8 cellular contexts compared by ENCODE assay signal in the genomic region with DNA sequence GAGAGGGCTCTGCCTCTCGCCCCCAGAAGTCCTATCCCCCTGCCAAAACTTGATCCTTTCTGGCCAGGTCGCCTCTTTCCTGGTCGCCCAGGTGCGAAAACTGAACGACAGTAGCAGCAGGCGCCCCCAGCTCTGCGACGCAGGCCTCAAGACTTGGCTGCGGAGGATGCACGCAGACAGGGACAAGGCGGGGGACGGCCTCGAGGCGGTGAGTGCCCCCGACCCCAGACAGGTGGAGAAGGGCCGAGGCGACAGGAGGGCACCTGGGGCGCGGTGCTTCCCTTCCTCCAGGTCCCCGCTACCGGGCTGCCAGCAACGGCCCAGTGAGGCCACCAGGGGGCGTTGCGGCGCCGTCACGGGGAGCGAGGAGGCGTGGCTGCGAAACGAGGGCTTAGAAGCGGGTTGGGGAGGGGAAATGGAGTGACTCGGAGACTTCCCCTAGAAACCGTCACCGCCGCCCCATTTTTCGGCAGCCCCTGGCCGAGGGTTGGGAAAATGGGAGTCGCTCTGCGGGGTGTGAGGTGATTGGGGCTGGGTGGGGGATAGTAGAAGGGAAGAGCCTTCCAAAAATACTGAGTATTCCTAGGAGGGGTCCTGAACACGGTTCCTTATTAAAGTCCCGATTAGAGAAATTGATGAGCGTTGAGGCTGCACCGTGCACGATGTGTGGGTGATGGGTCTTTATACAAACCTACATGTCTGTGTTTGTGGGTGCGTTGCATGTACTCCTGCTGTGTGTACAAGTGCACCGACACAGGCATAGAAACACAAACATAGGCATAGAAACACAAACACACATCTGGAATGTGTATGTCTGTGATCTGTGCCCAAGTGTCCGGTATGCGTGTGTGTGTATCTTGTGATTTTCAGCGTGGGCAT. TPM values are rescaled to one million over a fixed set of nuclear protein-coding genes. Genes with fewer than 3 reads are reported as not detected.
A peak's percentile ranks its signal among the peaks of the same experiment; 100 is the strongest.
DNase-seq lines count a peak whose midpoint lies in the region; ATAC-seq and TF ChIP-seq lines count a peak whose summit lies in the region.

No MANE protein-coding gene starts in this region.

- H3K36me3 ChIP-seq in ACC112 (ENCODE audit: insufficient read depth, low read length) (no peaks in the 10 kb centered on the region), left lung (no peaks in the 10 kb centered on the region)

- no peaks in the 10 kb centered on the region for H3K9me3 ChIP-seq in left lung

- H3K27ac ChIP-seq in ACC112 (ENCODE audit: low read depth, low read length) (no peak overlapping the region), left lung (no peak overlapping the region)

- no peaks in the 10 kb centered on the region for H3K4me1 ChIP-seq in ACC112 (ENCODE audit: control insufficient read depth, insufficient read depth, low read length, unreplicated experiment)
- peaks cover 6 to 9% of the 10 kb centered on the region in 2 donors for H3K4me1 ChIP-seq in left lung

- no peak overlapping the region for H2AFZ ChIP-seq in ACC112 (ENCODE audit: low read length, unreplicated experiment)

- H3K27me3 ChIP-seq in ACC112 (ENCODE audit: insufficient read depth, low read length) = peaks cover 67% of the 10 kb centered on the region
- H3K27me3 ChIP-seq in left lung = peaks cover 8 to 92% of the 10 kb centered on the region in 2 donors

- H3K79me2 ChIP-seq in ACC112 (ENCODE audit: control insufficient read depth, insufficient read depth, low read length, unreplicated experiment) = no peaks in the 10 kb centered on the region

- H3K4me3 ChIP-seq in ACC112 (ENCODE audit: low read depth, low read length) = peak overlapping the region; percentile 64
- H3K4me3 ChIP-seq in left lung = no peak overlapping the region

- intact Hi-C loops in left lung (cut with DNase I) = loop anchor here in 1 of 2 donors (5.0 to 10.0 kb wide), 2 partner anchors 86 to 249 kb away; no protein-coding TSS in a partner anchor

- peak; percentile 95 to 98 for TF ChIP-seq CTCF in left lung (IDR thresholded peaks at IDR 0.05)

- DNase-seq in NCI-H510A (lab: John Stamatoyannopoulos, UW) (peak; percentile 73), cerebellum (ENCODE audit: low spot score) (peak; percentile 86), left lung (peak; percentile 75 to 95)
- peak; percentile 82 to 86 for DNase-seq in activated CD4-positive, alpha-beta T cell treated with anti-CD3 and anti-CD28 coated beads for 24 hours (ENCODE audit: low read depth in 2 of 2)
- DNase-seq in stimulated activated CD4-positive, alpha-beta T cell treated with anti-CD3 and anti-CD28 coated beads, Interleukin-4, amount 100 ng/mL, for 4 hours = peak; percentile 85 to 90

- ATAC-seq in GM18861 (IDR thresholded peaks at IDR 0.05; ENCODE audit: unreplicated experiment) (peak; percentile 62), HG03378 (IDR thresholded peaks at IDR 0.05; ENCODE audit: unreplicated experiment) (peak; percentile 54), left lung (peak; percentile 99)

RNA-seq across cellular contexts. Expression of a gene that starts 44.6 kb away (rescaled TPM):
- not detected for total RNA-seq in cerebellum
- under 1 TPM in 1 of 2 donors, not detected in 1; 0.44 TPM for total RNA-seq in left lung
